ENCODE assay signal across 11 cellular contexts in genomic region chr12:116360579-116361403, GRCh38.
A peak's percentile ranks its signal among the peaks of the same experiment; 100 is the strongest.
DNase-seq lines count a peak whose midpoint lies in the region; ATAC-seq and TF ChIP-seq lines count a peak whose summit lies in the region.
"Had no signal": no experiment of that assay in that cellular context is flagged by ENCODE, and none has a peak within 500 bp of the region (broad histone marks: within the 10 kb centered on the region; RNA-seq: fewer than 3 reads in every experiment).

No MANE protein-coding gene starts in this region.

- no peak for TF ChIP-seq CTCF in spleen (IDR thresholded peaks at IDR 0.05 in 8 of 11, conservative IDR thresholded peaks at IDR 0.05 in 3 of 11)

- H3K27me3 ChIP-seq in spleen (replicated peaks in 1 of 7), result no peaks in the 10 kb centered on the region
- H3K27me3 ChIP-seq: hepatocyte had no signal

- no peak overlapping the region for H3K4me3 ChIP-seq in spleen
- H3K4me3 ChIP-seq: GM23248, hepatocyte, skin epidermis had no signal

- peak overlapping the region in 4 of 8 donors; percentile 53 to 84 (median 83) for H3K27ac ChIP-seq in spleen
- H3K27ac ChIP-seq: GM23248 had no signal

- peaks cover 28% of the 10 kb centered on the region for H3K4me1 Mint-ChIP-seq in activated naive CD8-positive, alpha-beta T cell treated with anti-CD3 and anti-CD28 coated beads, Interleukin-2, amount 50 U/mL, for 24 hours

- H3K36me3 Mint-ChIP-seq in activated naive CD8-positive, alpha-beta T cell treated with anti-CD3 and anti-CD28 coated beads, Interleukin-2, amount 50 U/mL, for 24 hours (ENCODE audit: low read depth), result no peaks in the 10 kb centered on the region

- H3K27ac Mint-ChIP-seq in activated naive CD8-positive, alpha-beta T cell treated with anti-CD3 and anti-CD28 coated beads, Interleukin-2, amount 50 U/mL, for 24 hours, result peak overlapping the region; percentile 74

- intact Hi-C loops in spleen (cut with DNase I; ENCODE audit: low total_unique reads), result no loop called here

- peaks cover 15 to 35% (median 26%) of the 10 kb centered on the region in 6 donors for H3K4me1 ChIP-seq in spleen

- H3K9me3 Mint-ChIP-seq in activated naive CD8-positive, alpha-beta T cell treated with anti-CD3 and anti-CD28 coated beads, Interleukin-2, amount 50 U/mL, for 24 hours, result no peaks in the 10 kb centered on the region

- WGBS in spleen, 5 donors, result 74 to 83% (median 79%) methylated on average over 6 of the region's 6 CpGs

- no peak for TF ChIP-seq POLR2A in spleen (IDR thresholded peaks at IDR 0.05)

- no peaks in the 10 kb centered on the region for H3K9me3 ChIP-seq in spleen

- peak overlapping the region; percentile 52 for H3K4me3 Mint-ChIP-seq in activated naive CD8-positive, alpha-beta T cell treated with anti-CD3 and anti-CD28 coated beads, Interleukin-2, amount 50 U/mL, for 24 hours

- H3K27me3 Mint-ChIP-seq in activated naive CD8-positive, alpha-beta T cell treated with anti-CD3 and anti-CD28 coated beads, Interleukin-2, amount 50 U/mL, for 24 hours, result no peaks in the 10 kb centered on the region

- H3K36me3 ChIP-seq in spleen, result no peaks in the 10 kb centered on the region

- peak; percentile 50 for ATAC-seq in activated naive CD8-positive, alpha-beta T cell treated with anti-CD3 and anti-CD28 coated beads, Interleukin-2, amount 50 U/mL, for 24 hours

- DNase-seq in activated CD4-positive, alpha-beta T cell treated with anti-CD3 and anti-CD28 coated beads for 48 hours, result peak; percentile 40
- DNase-seq in activated CD4-positive, alpha-beta T cell treated with anti-CD3 and anti-CD28 coated beads for 1 hour, result no peak
- DNase-seq in NOMO-1 treated with DMSO at 0.1 percent for 48 hours (lab: John Stamatoyannopoulos, UW; ENCODE audit: unreplicated experiment) (peak; percentile 74), spleen (peak; percentile 40), NCI-H1694 treated with DMSO at 0.1 percent for 48 hours (lab: John Stamatoyannopoulos, UW) (no peak), H4 (ENCODE audit: low spot score) (no peak), SK-N-DZ (ENCODE audit: low spot score) (no peak)
- DNase-seq in activated naive CD8-positive, alpha-beta T cell treated with anti-CD3 and anti-CD28 coated beads, Interleukin-2, amount 50 U/mL, for 24 hours, result peak; percentile 42
- DNase-seq: GM23248 had no signal

Comparison
In these comparisons a context has a peak if more than half of its experiments do, and no peak if none do; other contexts are left out.
1. DNase-seq: peak in activated CD4-positive, alpha-beta T cell treated with anti-CD3 and anti-CD28 coated beads for 48 hours (single experiment), NOMO-1 treated with DMSO at 0.1 percent for 48 hours (single experiment), activated naive CD8-positive, alpha-beta T cell treated with anti-CD3 and anti-CD28 coated beads, Interleukin-2, amount 50 U/mL, for 24 hours (single experiment) and spleen (single experiment); none in activated CD4-positive, alpha-beta T cell treated with anti-CD3 and anti-CD28 coated beads for 1 hour (single experiment), NCI-H1694 treated with DMSO at 0.1 percent for 48 hours (single experiment), H4 (single experiment) and SK-N-DZ (single experiment).